16 cellular contexts compared by ENCODE assay signal in genomic region chr12:110311903-110312302, GRCh38. TPM values are rescaled to one million over a fixed set of nuclear protein-coding genes. Genes with fewer than 3 reads are reported as not detected.
DNase-seq lines count a peak whose midpoint lies in the region; ATAC-seq and TF ChIP-seq lines count a peak whose summit lies in the region.
"Had no signal": no experiment of that assay in that cellular context is flagged by ENCODE, and none has a peak within 500 bp of the region (broad histone marks: within the 10 kb centered on the region; RNA-seq: fewer than 3 reads in every experiment).

No MANE protein-coding gene starts in this region.

- DNase-seq in activated naive CD8-positive, alpha-beta T cell treated with anti-CD3 and anti-CD28 coated beads, Interleukin-2, amount 10 ng/mL, durations not matched to agents 7 days and 5 days = no peak
- DNase-seq in activated naive CD8-positive, alpha-beta T cell treated with anti-CD3 and anti-CD28 coated beads, Interleukin-2, amount 50 U/mL, for 24 hours = no peak
- no peak for DNase-seq in IMR-90
- no peak for DNase-seq in colonic mucosa
- DNase-seq in stomach = no peak
- no peak for DNase-seq in NCI-H82 treated with DMSO at 0.1 percent for 48 hours (lab: John Stamatoyannopoulos, UW; ENCODE audit: unreplicated experiment)
- no peak for DNase-seq in posterior vena cava (ENCODE audit: low spot score)
- DNase-seq: DMS79 treated with DMSO at 0.1 percent for 48 hours; effector memory CD4-positive, alpha-beta T cell; foreskin keratinocyte; NCI-H1105 treated with DMSO at 0.1 percent for 48 hours; NCI-H2171 treated with DMSO at 0.1 percent for 48 hours; SJCRH30 had no signal

- H3K79me1 ChIP-seq in IMR-90 (ENCODE audit: low read depth in 1 of 2, low read length in 2 of 2) = peaks cover 17 to 75% of the 10 kb centered on the region in 2 experiments

- TF ChIP-seq CTCF in IMR-90 (conservative IDR thresholded peaks at IDR 0.05; ENCODE audit: low read depth, low read length) (no peak), colonic mucosa (IDR thresholded peaks at IDR 0.05) (no peak), stomach (IDR thresholded peaks at IDR 0.05) (no peak)

- intact Hi-C loops in IMR-90 (cut with micrococcal nuclease) = loop anchor here (10.0 kb wide), 1 partner anchor 207 kb away; no protein-coding TSS in a partner anchor
- intact Hi-C loops in colonic mucosa (cut with DNase I) = no loop called here
- intact Hi-C loops in stomach (cut with DNase I; ENCODE audit: low total_unique reads) = no loop called here
- intact Hi-C loops in posterior vena cava (cut with DNase I) = no loop called here

- H3K9ac ChIP-seq in IMR-90 (ENCODE audit: low read depth, low read length) (no peak overlapping the region), colonic mucosa (ENCODE audit: low read depth in 2 of 2, low read length in 2 of 2) (no peak overlapping the region)
- H3K9ac ChIP-seq: KMS-11 had no signal

- no peak for ATAC-seq in activated naive CD8-positive, alpha-beta T cell treated with anti-CD3 and anti-CD28 coated beads, Interleukin-2, amount 10 ng/mL, durations not matched to agents 7 days and 5 days (ENCODE audit: low read depth)
- ATAC-seq in activated naive CD8-positive, alpha-beta T cell treated with anti-CD3 and anti-CD28 coated beads, Interleukin-2, amount 50 U/mL, for 24 hours = no peak
- ATAC-seq in IMR-90 (ENCODE audit: low read depth) (no peak), GM18519 (IDR thresholded peaks at IDR 0.05; ENCODE audit: low FRiP score, unreplicated experiment) (no peak)
- ATAC-seq: foreskin keratinocyte had no signal

- H4K5ac ChIP-seq in IMR-90 (ENCODE audit: low read depth, low read length) = no peak overlapping the region; the same call in 1 of the 2 replicates

- no peak overlapping the region for H3K4me3 Mint-ChIP-seq in activated naive CD8-positive, alpha-beta T cell treated with anti-CD3 and anti-CD28 coated beads, Interleukin-2, amount 10 ng/mL, durations not matched to agents 7 days and 5 days
- no peak overlapping the region for H3K4me3 Mint-ChIP-seq in activated naive CD8-positive, alpha-beta T cell treated with anti-CD3 and anti-CD28 coated beads, Interleukin-2, amount 50 U/mL, for 24 hours

- no peaks in the 10 kb centered on the region for H3K9me3 ChIP-seq in IMR-90 (ENCODE audit: control insufficient read depth, insufficient read depth, low read length)
- H3K9me3 ChIP-seq in colonic mucosa = no peaks in the 10 kb centered on the region
- H3K9me3 ChIP-seq in stomach = no peaks in the 10 kb centered on the region
- H3K9me3 ChIP-seq: SJCRH30 had no signal

- H3K4me1 ChIP-seq in IMR-90 (ENCODE audit: control insufficient read depth, insufficient read depth, low read length) (peaks cover 25% of the 10 kb centered on the region), colonic mucosa (peaks cover 5% of the 10 kb centered on the region), stomach (peaks cover 19 to 86% (median 39%) of the 10 kb centered on the region in 4 donors)
- H3K4me1 ChIP-seq: SJCRH30 had no signal

- H4K20me1 ChIP-seq in IMR-90 (ENCODE audit: insufficient read depth, low read length) = peaks cover 50% of the 10 kb centered on the region

- no peak for TF ChIP-seq RAD21 in IMR-90 (IDR thresholded peaks at IDR 0.05; ENCODE audit: low read length)

- no peak overlapping the region for H3K23ac ChIP-seq in IMR-90 (ENCODE audit: low read depth, low read length)

- no peaks in the 10 kb centered on the region for H3K27me3 Mint-ChIP-seq in activated naive CD8-positive, alpha-beta T cell treated with anti-CD3 and anti-CD28 coated beads, Interleukin-2, amount 10 ng/mL, durations not matched to agents 7 days and 5 days
- H3K27me3 Mint-ChIP-seq in activated naive CD8-positive, alpha-beta T cell treated with anti-CD3 and anti-CD28 coated beads, Interleukin-2, amount 50 U/mL, for 24 hours = no peaks in the 10 kb centered on the region

- dilution Hi-C loops in IMR-90 (cut with HindIII; ENCODE audit: low sequenced_read_pairs, unreplicated experiment) = no loop called here

- H3K4ac ChIP-seq in IMR-90 (ENCODE audit: low read depth, low read length) = no peak overlapping the region

- no peak for TF ChIP-seq EP300 in stomach (IDR thresholded peaks at IDR 0.05)

- H3K14ac ChIP-seq in IMR-90 (replicated peaks; ENCODE audit: low read depth, low read length) = peak overlapping the region; percentile 5; the same call in 1 of the 2 replicates

- peak overlapping the region; percentile 28; the same call in 1 of the 2 replicates for H4K91ac ChIP-seq in IMR-90 (ENCODE audit: insufficient read depth, low read depth, low read length)

- H2AK5ac ChIP-seq in IMR-90 (ENCODE audit: low read depth, low read length) = peak overlapping the region; percentile 43; the same call in 1 of the 2 replicates

- no peak overlapping the region for H3K4me3 ChIP-seq in IMR-90 (ENCODE audit: insufficient read depth, low read depth, low read length)
- H3K4me3 ChIP-seq in colonic mucosa = no peak overlapping the region
- no peak overlapping the region for H3K4me3 ChIP-seq in stomach
- H3K4me3 ChIP-seq: SJCRH30 had no signal

- H2AFZ ChIP-seq in IMR-90 (replicated peaks; ENCODE audit: low read length, poor library complexity) = no peak overlapping the region

- no peak overlapping the region for H3K4me2 ChIP-seq in IMR-90 (ENCODE audit: low read depth, low read length)
- H3K4me2 ChIP-seq: KMS-11 had no signal

- no peaks in the 10 kb centered on the region for H3K9me3 Mint-ChIP-seq in activated naive CD8-positive, alpha-beta T cell treated with anti-CD3 and anti-CD28 coated beads, Interleukin-2, amount 10 ng/mL, durations not matched to agents 7 days and 5 days
- no peaks in the 10 kb centered on the region for H3K9me3 Mint-ChIP-seq in activated naive CD8-positive, alpha-beta T cell treated with anti-CD3 and anti-CD28 coated beads, Interleukin-2, amount 50 U/mL, for 24 hours

- H3K27me3 ChIP-seq in IMR-90 (ENCODE audit: control insufficient read depth, insufficient read depth, low read length) = no peaks in the 10 kb centered on the region
- no peaks in the 10 kb centered on the region for H3K27me3 ChIP-seq in colonic mucosa
- no peaks in the 10 kb centered on the region for H3K27me3 ChIP-seq in stomach
- H3K27me3 ChIP-seq: foreskin keratinocyte, SJCRH30 had no signal

- no peak overlapping the region for H2BK15ac ChIP-seq in IMR-90 (ENCODE audit: low read depth, low read length)

- TF ChIP-seq POLR2A in IMR-90 (IDR thresholded peaks at IDR 0.05; ENCODE audit: low read depth, low read length) = no peak
- no peak for TF ChIP-seq POLR2A in stomach (IDR thresholded peaks at IDR 0.05)

- POLR2A ChIA-PET in activated naive CD8-positive, alpha-beta T cell treated with anti-CD3 and anti-CD28 coated beads, Interleukin-2, amount 10 ng/mL, durations not matched to agents 7 days and 5 days (lab: Charles Lee) = interaction anchor here (1.3 kb wide), 1 partner anchor 120 kb away, joined by 4 read pairs; no protein-coding TSS in a partner anchor
- POLR2A ChIA-PET in IMR-90 (lab: Charles Lee; ENCODE audit: unreplicated experiment) = no interaction called here

- H3K36me3 ChIP-seq in IMR-90 (ENCODE audit: control insufficient read depth, insufficient read depth, low read length) (peaks cover 25% of the 10 kb centered on the region), colonic mucosa (peaks cover 6% of the 10 kb centered on the region), stomach (peaks cover 10 to 60% (median 19%) of the 10 kb centered on the region in 4 donors)

- no peak overlapping the region for H3K18ac ChIP-seq in IMR-90 (ENCODE audit: low read depth, low read length)

- H2BK5ac ChIP-seq in IMR-90 (ENCODE audit: low read depth, low read length, poor library complexity, severe bottlenecking) = peak overlapping the region; percentile 91

- peak overlapping the region; percentile 59 for H3K27ac Mint-ChIP-seq in activated naive CD8-positive, alpha-beta T cell treated with anti-CD3 and anti-CD28 coated beads, Interleukin-2, amount 10 ng/mL, durations not matched to agents 7 days and 5 days
- no peak overlapping the region for H3K27ac Mint-ChIP-seq in activated naive CD8-positive, alpha-beta T cell treated with anti-CD3 and anti-CD28 coated beads, Interleukin-2, amount 50 U/mL, for 24 hours

- in situ Hi-C loops in IMR-90 (cut with MboI; ENCODE audit: low sequenced_read_pairs) = no loop called here

- H4K8ac ChIP-seq in IMR-90 (ENCODE audit: low read depth in 2 of 2, low read length in 2 of 2) = peak overlapping the region in 1 of 2 experiments; percentile 9; a peak in 1 of 4 replicates

- no peak overlapping the region for H2BK20ac ChIP-seq in IMR-90 (ENCODE audit: low read depth, low read length)

- peaks cover 18% of the 10 kb centered on the region for H3K9me1 ChIP-seq in IMR-90 (ENCODE audit: insufficient read depth, low read length)

- H3K4me1 Mint-ChIP-seq in activated naive CD8-positive, alpha-beta T cell treated with anti-CD3 and anti-CD28 coated beads, Interleukin-2, amount 10 ng/mL, durations not matched to agents 7 days and 5 days = peaks cover 41% of the 10 kb centered on the region
- H3K4me1 Mint-ChIP-seq in activated naive CD8-positive, alpha-beta T cell treated with anti-CD3 and anti-CD28 coated beads, Interleukin-2, amount 50 U/mL, for 24 hours = peaks cover 63% of the 10 kb centered on the region

- WGBS in IMR-90 (ENCODE audit: extremely low coverage in 2 of 2, insufficient read length in 1 of 2), 2 experiments = 85% methylated on average over 5 of the region's 6 CpGs; no CpG with 5 or more reads in 1 of the 2 experiments
- 90 to 94% (median 93%) methylated on average over 6 of the region's 6 CpGs for WGBS in stomach, 5 donors

- H2BK120ac ChIP-seq in IMR-90 (ENCODE audit: low read depth, low read length) = no peak overlapping the region

- BruUV-seq in IMR-90 (replicated peaks; lab: Mats Ljungman, UMichigan) = no TSS peak

- H2AK9ac ChIP-seq in IMR-90 (replicated peaks; ENCODE audit: low read depth, low read length, poor library complexity) = no peak overlapping the region

- CTCF ChIA-PET in IMR-90 (lab: Yijun Ruan, JAX) = no interaction called here

- H3K36me3 Mint-ChIP-seq in activated naive CD8-positive, alpha-beta T cell treated with anti-CD3 and anti-CD28 coated beads, Interleukin-2, amount 10 ng/mL, durations not matched to agents 7 days and 5 days = peaks cover 33% of the 10 kb centered on the region
- peaks cover 40% of the 10 kb centered on the region for H3K36me3 Mint-ChIP-seq in activated naive CD8-positive, alpha-beta T cell treated with anti-CD3 and anti-CD28 coated beads, Interleukin-2, amount 50 U/mL, for 24 hours (ENCODE audit: low read depth)

- H3K56ac ChIP-seq in IMR-90 (ENCODE audit: extremely low read depth, insufficient read depth, low read length) = no peak overlapping the region

- H3K27ac ChIP-seq in IMR-90 (ENCODE audit: insufficient read depth, low read length) = peak overlapping the region; percentile 43; the same call in 1 of the 2 replicates
- H3K27ac ChIP-seq in colonic mucosa = peak overlapping the region; percentile 4
- peak overlapping the region in 3 of 5 donors; percentile 26 to 68 (median 49) for H3K27ac ChIP-seq in stomach
- H3K27ac ChIP-seq: HL-60, KMS-11, SJCRH30 had no signal

RNA-seq across cellular contexts. Expression of gene ATP2A2, which starts 30.9 kb away (rescaled TPM):
- total RNA-seq in activated naive CD8-positive, alpha-beta T cell treated with anti-CD3 and anti-CD28 coated beads, Interleukin-2, amount 10 ng/mL, durations not matched to agents 7 days and 5 days = 10 to 100 TPM; 96.1 to 100.0 TPM
- total RNA-seq in IMR-90 (2012; rRNA removed) = 225 and 230 TPM in 2 replicates
- 148 and 166 TPM in 2 replicates for polyA plus RNA-seq in IMR-90 (2012; rRNA removed)
- polyA plus RNA-seq in IMR-90 (2012; cell fraction: cytosol; rRNA removed) = 96.0 and 107 TPM in 2 replicates
- 278 and 358 TPM in 2 replicates for polyA plus RNA-seq in IMR-90 (2012; cell fraction: nucleus; rRNA removed; ENCODE audit: low replicate concordance)
- total RNA-seq in colonic mucosa = 100 to 1,000 TPM; 248 to 311 TPM
- 100 to 1,000 TPM; 102 to 202 (median 118) TPM for total RNA-seq in stomach
- polyA plus RNA-seq in stomach = 10 to 100 TPM; 14.1 to 29.6 (median 23.7) TPM
- 100 to 1,000 TPM; 222 to 263 TPM for total RNA-seq in posterior vena cava
